ENCODE assay signal across 8 cellular contexts in the genomic region with DNA sequence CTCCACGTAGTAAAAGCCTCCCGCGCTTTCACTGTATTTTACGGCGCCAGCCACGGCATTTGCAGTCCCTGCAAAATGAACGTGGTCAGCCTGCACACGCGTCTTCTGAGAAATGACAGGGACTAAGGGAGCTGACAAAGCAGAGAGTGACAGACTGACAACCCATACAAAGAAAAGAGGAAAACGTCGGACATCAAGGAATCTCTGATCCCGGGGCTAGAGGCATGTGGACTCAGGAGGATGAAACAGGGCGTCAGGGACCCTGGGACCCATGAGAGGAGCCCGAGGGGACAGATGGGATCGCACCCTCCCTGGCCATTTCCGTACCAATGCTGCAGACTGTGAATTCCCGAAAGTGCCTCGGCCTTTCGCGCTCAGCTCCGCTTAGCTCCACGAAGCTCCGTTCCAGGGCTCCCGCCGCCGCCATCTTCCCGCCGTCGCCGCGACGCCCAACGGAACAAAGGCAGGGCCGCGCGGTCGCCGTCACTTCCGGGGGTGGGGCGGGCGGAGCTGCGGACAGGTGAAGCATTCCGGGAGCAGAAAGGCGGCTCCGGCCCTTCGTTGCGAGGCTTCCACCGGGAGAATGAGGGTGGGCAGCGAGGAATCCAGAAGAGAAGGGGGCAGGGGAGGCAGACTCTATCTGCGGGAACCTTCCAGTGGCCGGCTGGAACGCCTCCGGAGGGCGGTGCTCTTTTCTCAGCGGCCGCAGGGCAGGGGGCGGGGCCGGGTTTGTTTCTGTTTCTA. TPM values are rescaled to one million over a fixed set of nuclear protein-coding genes. Genes with fewer than 3 reads are reported as not detected.
DNase-seq lines count a peak whose midpoint lies in the region; ATAC-seq and TF ChIP-seq lines count a peak whose summit lies in the region.

A gene with protein sequence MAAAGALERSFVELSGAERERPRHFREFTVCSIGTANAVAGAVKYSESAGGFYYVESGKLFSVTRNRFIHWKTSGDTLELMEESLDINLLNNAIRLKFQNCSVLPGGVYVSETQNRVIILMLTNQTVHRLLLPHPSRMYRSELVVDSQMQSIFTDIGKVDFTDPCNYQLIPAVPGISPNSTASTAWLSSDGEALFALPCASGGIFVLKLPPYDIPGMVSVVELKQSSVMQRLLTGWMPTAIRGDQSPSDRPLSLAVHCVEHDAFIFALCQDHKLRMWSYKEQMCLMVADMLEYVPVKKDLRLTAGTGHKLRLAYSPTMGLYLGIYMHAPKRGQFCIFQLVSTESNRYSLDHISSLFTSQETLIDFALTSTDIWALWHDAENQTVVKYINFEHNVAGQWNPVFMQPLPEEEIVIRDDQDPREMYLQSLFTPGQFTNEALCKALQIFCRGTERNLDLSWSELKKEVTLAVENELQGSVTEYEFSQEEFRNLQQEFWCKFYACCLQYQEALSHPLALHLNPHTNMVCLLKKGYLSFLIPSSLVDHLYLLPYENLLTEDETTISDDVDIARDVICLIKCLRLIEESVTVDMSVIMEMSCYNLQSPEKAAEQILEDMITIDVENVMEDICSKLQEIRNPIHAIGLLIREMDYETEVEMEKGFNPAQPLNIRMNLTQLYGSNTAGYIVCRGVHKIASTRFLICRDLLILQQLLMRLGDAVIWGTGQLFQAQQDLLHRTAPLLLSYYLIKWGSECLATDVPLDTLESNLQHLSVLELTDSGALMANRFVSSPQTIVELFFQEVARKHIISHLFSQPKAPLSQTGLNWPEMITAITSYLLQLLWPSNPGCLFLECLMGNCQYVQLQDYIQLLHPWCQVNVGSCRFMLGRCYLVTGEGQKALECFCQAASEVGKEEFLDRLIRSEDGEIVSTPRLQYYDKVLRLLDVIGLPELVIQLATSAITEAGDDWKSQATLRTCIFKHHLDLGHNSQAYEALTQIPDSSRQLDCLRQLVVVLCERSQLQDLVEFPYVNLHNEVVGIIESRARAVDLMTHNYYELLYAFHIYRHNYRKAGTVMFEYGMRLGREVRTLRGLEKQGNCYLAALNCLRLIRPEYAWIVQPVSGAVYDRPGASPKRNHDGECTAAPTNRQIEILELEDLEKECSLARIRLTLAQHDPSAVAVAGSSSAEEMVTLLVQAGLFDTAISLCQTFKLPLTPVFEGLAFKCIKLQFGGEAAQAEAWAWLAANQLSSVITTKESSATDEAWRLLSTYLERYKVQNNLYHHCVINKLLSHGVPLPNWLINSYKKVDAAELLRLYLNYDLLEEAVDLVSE (N-terminal part only) (minus strand): TSS at position 459 of the 744 bp plus-strand sequence. CDS start 32 bp downstream, at position 427.

- peaks cover 18% of the 10 kb centered on the region for H3K36me3 Mint-ChIP-seq in central memory CD8-positive, alpha-beta T cell (ENCODE audit: insufficient read depth)

- peaks cover 38% of the 10 kb centered on the region for H3K36me3 ChIP-seq in A673 (ENCODE audit: insufficient read depth, low read length, poor library complexity, severe bottlenecking)

- peaks cover 13% of the 10 kb centered on the region for H3K4me1 ChIP-seq in A673 (ENCODE audit: insufficient read depth, low read length, poor library complexity, severe bottlenecking)

- 0 out of 2 replicates have a peak, but pooled peaks have one; percentile 27 for TF ChIP-seq CTCF in A673 (conservative IDR thresholded peaks at IDR 0.05; ENCODE audit: low read depth, low read length)

- no peaks in the 10 kb centered on the region for H3K27me3 ChIP-seq in A673 (replicated peaks; ENCODE audit: insufficient read depth, low read depth, low read length, poor library complexity)

- H3K27ac Mint-ChIP-seq in central memory CD8-positive, alpha-beta T cell (ENCODE audit: low read depth): peak within 1 kb of the TSS; percentile 96

- peak; percentile 93 for DNase-seq in A673 (ENCODE audit: low spot score)
- DNase-seq in NCI-H2227 treated with DMSO at 0.1 percent for 48 hours (lab: John Stamatoyannopoulos, UW): peak; percentile 82
- DNase-seq in activated CD4-positive, CD25-positive, alpha-beta regulatory T cell treated with anti-CD3 and anti-CD28 coated beads, Interleukin-2, amount 50 U/mL, for 72 hours: peak; percentile 91
- peak; percentile 73 to 78 for DNase-seq in central memory CD8-positive, alpha-beta T cell (ENCODE audit: low spot score in 2 of 2)
- DNase-seq in islet precursor cell: peak; percentile 91
- peak; percentile 90 for DNase-seq in stimulated activated CD4-positive, alpha-beta T cell treated with anti-CD3 and anti-CD28 coated beads, Interleukin-12 subunit alpha, Interleukin-12 subunit beta, amount 100 ng/mL, for 4 hours

- CTCF ChIA-PET in A673 (lab: Charles Lee): no interaction called here

- ATAC-seq in GM18868 (IDR thresholded peaks at IDR 0.05; ENCODE audit: unreplicated experiment) (peak; percentile 83), HG03095 (IDR thresholded peaks at IDR 0.05; ENCODE audit: unreplicated experiment) (peak; percentile 70)
- peak; percentile 91 for ATAC-seq in central memory CD8-positive, alpha-beta T cell (replicated peaks; ENCODE audit: extremely low read depth, poor library complexity, severe bottlenecking)

- H3K4me1 Mint-ChIP-seq in central memory CD8-positive, alpha-beta T cell: peaks cover 33% of the 10 kb centered on the region

- no peaks in the 10 kb centered on the region for H3K9me3 ChIP-seq in A673 (ENCODE audit: low read depth, low read length, poor library complexity, severe bottlenecking)

- BruUV-seq in A673 (replicated peaks; lab: Mats Ljungman, UMichigan): no TSS peak

- POLR2A ChIA-PET in A673 (lab: Charles Lee; ENCODE audit: low non-redundant PET): interaction anchor here (0.6 to 0.7 kb wide), 2 partner anchors 21 to 135 kb away, joined by 3 to 4 read pairs; no protein-coding TSS in a partner anchor

- peak within 1 kb of the TSS; percentile 93 for H3K27ac ChIP-seq in A673 (ENCODE audit: low read depth, low read length, poor library complexity, severe bottlenecking)

- intact Hi-C loops in A673 (cut with micrococcal nuclease; ENCODE audit: unreplicated experiment): loop anchor here (5.0 kb wide), 2 partner anchors 206 to 581 kb away; partner anchors contain the start of gene MTCH2

- H3K4me3 Mint-ChIP-seq in central memory CD8-positive, alpha-beta T cell: peak within 1 kb of the TSS; percentile 99

- no peaks in the 10 kb centered on the region for H3K9me3 Mint-ChIP-seq in central memory CD8-positive, alpha-beta T cell

- peak within 1 kb of the TSS; percentile 62 for H3K4me3 ChIP-seq in A673 (ENCODE audit: low read depth, low read length, poor library complexity, severe bottlenecking)

- H3K27me3 Mint-ChIP-seq in central memory CD8-positive, alpha-beta T cell: no peaks in the 10 kb centered on the region

RNA-seq across cellular contexts. Expression of the gene that starts here (rescaled TPM):
- 162 and 172 TPM in 2 replicates for total RNA-seq in A673 (2021)

Comparison
In these comparisons a context has a peak if more than half of its experiments do, and no peak if none do; other contexts are left out.
1. Peak in every context shown above with its lines: DNase-seq, ATAC-seq, H3K4me3 ChIP-seq and H3K27ac ChIP-seq.